ENCODE assay signal across 17 cellular contexts in genomic region chr7:83918142-83918541, GRCh38.
DNase-seq lines count a peak whose midpoint lies in the region; ATAC-seq and TF ChIP-seq lines count a peak whose summit lies in the region.
"Had no signal": no experiment of that assay in that cellular context is flagged by ENCODE, and none has a peak within 500 bp of the region (broad histone marks: within the 10 kb centered on the region; RNA-seq: fewer than 3 reads in every experiment).

No MANE protein-coding gene starts in this region.

- H3K4me3 ChIP-seq in HCT116 (replicated peaks in 1 of 2; ENCODE audit: low read depth in 1 of 2, low read length in 2 of 2): no peak overlapping the region
- H3K4me3 ChIP-seq: BLaER1, GM23248 had no signal

- no peaks in the 10 kb centered on the region for H3K9me3 ChIP-seq in HCT116 (ENCODE audit: control insufficient read depth in 1 of 2, insufficient read depth in 1 of 2, low read depth in 1 of 2, low read length in 2 of 2)
- H3K9me3 ChIP-seq: BLaER1, Caco-2 had no signal

- CTCF ChIA-PET in HCT116 (lab: Charles Lee): no interaction called here

- H3K27ac Mint-ChIP-seq in activated naive CD8-positive, alpha-beta T cell treated with anti-CD3 and anti-CD28 coated beads, Interleukin-2, amount 50 U/mL, for 24 hours: no peak overlapping the region
- H3K27ac Mint-ChIP-seq: B cell; CD4-positive, CD25-positive, alpha-beta regulatory T cell; CD8-positive, alpha-beta T cell had no signal

- no peaks in the 10 kb centered on the region for H3K36me3 ChIP-seq in HCT116 (ENCODE audit: control insufficient read depth in 1 of 2, insufficient read depth in 2 of 2, low read length in 2 of 2)
- H3K36me3 ChIP-seq: BLaER1 had no signal

- TF ChIP-seq RAD21 in HCT116 (IDR thresholded peaks at IDR 0.05; ENCODE audit: low read depth): no peak

- ATAC-seq in HCT116: no peak
- ATAC-seq in activated naive CD8-positive, alpha-beta T cell treated with anti-CD3 and anti-CD28 coated beads, Interleukin-2, amount 50 U/mL, for 24 hours: no peak
- ATAC-seq: CD8-positive, alpha-beta T cell had no signal

- H3K79me2 ChIP-seq in HCT116 (ENCODE audit: insufficient read depth, low read length): no peaks in the 10 kb centered on the region

- H2AFZ ChIP-seq in HCT116 (ENCODE audit: low read depth, low read length, poor library complexity, severe bottlenecking): peak overlapping the region; percentile 66
- H2AFZ ChIP-seq: GM23248 had no signal

- no peaks in the 10 kb centered on the region for H3K4me1 ChIP-seq in HCT116 (ENCODE audit: control insufficient read depth in 1 of 2, insufficient read depth in 2 of 2, low read length in 2 of 2)
- H3K4me1 ChIP-seq: BLaER1, Caco-2 had no signal

- H3K27ac ChIP-seq in HCT116 (ENCODE audit: low read depth, low read length): no peak overlapping the region
- H3K27ac ChIP-seq: 22Rv1, BLaER1, C4-2B, GM23248 had no signal

- no peak for TF ChIP-seq POLR2A in HCT116 (IDR thresholded peaks at IDR 0.05; ENCODE audit: borderline replicate concordance, extremely low read depth, insufficient read depth, insufficient read length)

- no peak for TF ChIP-seq CTCF in HCT116 (IDR thresholded peaks at IDR 0.05 in 2 of 3, conservative IDR thresholded peaks at IDR 0.05 in 1 of 3; ENCODE audit: borderline replicate concordance in 1 of 3, insufficient read depth in 1 of 3, low read depth in 2 of 3, low read length in 2 of 3)

- DNase-seq in NCI-H2171 treated with DMSO at 0.1 percent for 48 hours (lab: John Stamatoyannopoulos, UW) (peak; percentile 53), NCI-H2171 (lab: John Stamatoyannopoulos, UW) (no peak), HCT116 (ENCODE audit: low read depth, low spot score) (no peak), SK-N-DZ (ENCODE audit: low spot score) (peak; percentile 77), DMS53 (lab: John Stamatoyannopoulos, UW) (no peak)
- DNase-seq in activated naive CD8-positive, alpha-beta T cell treated with anti-CD3 and anti-CD28 coated beads, Interleukin-2, amount 50 U/mL, for 24 hours: no peak
- DNase-seq: Caco-2; CD4-positive, CD25-positive, alpha-beta regulatory T cell; CD8-positive, alpha-beta T cell; DND-41; GM23248; H7; HCEC 1CT had no signal

- POLR2A ChIA-PET in HCT116 (lab: Charles Lee): no interaction called here

- BruUV-seq in HCT116 (replicated peaks; lab: Mats Ljungman, UMichigan): no TSS peak

- H3K36me3 Mint-ChIP-seq in activated naive CD8-positive, alpha-beta T cell treated with anti-CD3 and anti-CD28 coated beads, Interleukin-2, amount 50 U/mL, for 24 hours (ENCODE audit: low read depth): no peaks in the 10 kb centered on the region
- H3K36me3 Mint-ChIP-seq: CD4-positive, CD25-positive, alpha-beta regulatory T cell; CD8-positive, alpha-beta T cell had no signal

- peaks cover 3% of the 10 kb centered on the region for H3K9me3 Mint-ChIP-seq in activated naive CD8-positive, alpha-beta T cell treated with anti-CD3 and anti-CD28 coated beads, Interleukin-2, amount 50 U/mL, for 24 hours

- RAD21 ChIA-PET in HCT116 (lab: Charles Lee; ENCODE audit: low non-redundant PET in 1 of 2, low total read pairs in 2 of 2, uncharacterized antibody in 2 of 2, unreplicated experiment in 2 of 2): no interaction called here

- no peaks in the 10 kb centered on the region for H3K9me2 ChIP-seq in HCT116 (ENCODE audit: insufficient read depth)

- no peaks in the 10 kb centered on the region for H3K27me3 Mint-ChIP-seq in activated naive CD8-positive, alpha-beta T cell treated with anti-CD3 and anti-CD28 coated beads, Interleukin-2, amount 50 U/mL, for 24 hours
- H3K27me3 Mint-ChIP-seq: B cell; CD4-positive, CD25-positive, alpha-beta regulatory T cell had no signal

- no peak overlapping the region for H3K4me2 ChIP-seq in HCT116 (ENCODE audit: low read length)
- H3K4me2 ChIP-seq: BLaER1 had no signal

- H3K4me3 Mint-ChIP-seq in activated naive CD8-positive, alpha-beta T cell treated with anti-CD3 and anti-CD28 coated beads, Interleukin-2, amount 50 U/mL, for 24 hours: no peak overlapping the region
- H3K4me3 Mint-ChIP-seq: B cell; CD4-positive, CD25-positive, alpha-beta regulatory T cell; CD8-positive, alpha-beta T cell had no signal

- intact Hi-C loops in HCT116 (cut with micrococcal nuclease): no loop called here

- H3K9ac ChIP-seq in HCT116 (ENCODE audit: low read length): no peak overlapping the region
- H3K9ac ChIP-seq: BLaER1, GM23248 had no signal

- no peaks in the 10 kb centered on the region for H3K27me3 ChIP-seq in HCT116 (ENCODE audit: insufficient read depth, low read length)
- H3K27me3 ChIP-seq: BLaER1 had no signal

- no peaks in the 10 kb centered on the region for H3K4me1 Mint-ChIP-seq in activated naive CD8-positive, alpha-beta T cell treated with anti-CD3 and anti-CD28 coated beads, Interleukin-2, amount 50 U/mL, for 24 hours
- H3K4me1 Mint-ChIP-seq: B cell; CD4-positive, CD25-positive, alpha-beta regulatory T cell had no signal

- no peaks in the 10 kb centered on the region for H4K20me1 ChIP-seq in HCT116 (ENCODE audit: insufficient read depth)
- H4K20me1 ChIP-seq: BLaER1 had no signal

TF ChIP-seq in HCT116, 20 proteins besides CTCF, POLR2A, EP300 and RAD21:
- TF ChIP-seq ZBTB33 (IDR thresholded peaks at IDR 0.05; ENCODE audit: extremely low read depth, insufficient replicate concordance, low read length) (no peak), TCF7L2 (IDR thresholded peaks at IDR 0.05; ENCODE audit: borderline replicate concordance, extremely low read depth, insufficient read depth, insufficient read length) (no peak), SRF (IDR thresholded peaks at IDR 0.05; ENCODE audit: low read depth) (no peak)
TF ChIP-seq in HCT116: peak in this region for 0.

Comparison
In these comparisons a context has a peak if more than half of its experiments do, and no peak if none do; other contexts are left out.
1. DNase-seq: peak in NCI-H2171 treated with DMSO at 0.1 percent for 48 hours (single experiment) and SK-N-DZ (single experiment); none in NCI-H2171 (single experiment), HCT116 (single experiment), DMS53 (single experiment) and activated naive CD8-positive, alpha-beta T cell treated with anti-CD3 and anti-CD28 coated beads, Interleukin-2, amount 50 U/mL, for 24 hours (single experiment).